Comparison of ENCODE assay signal across 8 cellular contexts in the genomic region with DNA sequence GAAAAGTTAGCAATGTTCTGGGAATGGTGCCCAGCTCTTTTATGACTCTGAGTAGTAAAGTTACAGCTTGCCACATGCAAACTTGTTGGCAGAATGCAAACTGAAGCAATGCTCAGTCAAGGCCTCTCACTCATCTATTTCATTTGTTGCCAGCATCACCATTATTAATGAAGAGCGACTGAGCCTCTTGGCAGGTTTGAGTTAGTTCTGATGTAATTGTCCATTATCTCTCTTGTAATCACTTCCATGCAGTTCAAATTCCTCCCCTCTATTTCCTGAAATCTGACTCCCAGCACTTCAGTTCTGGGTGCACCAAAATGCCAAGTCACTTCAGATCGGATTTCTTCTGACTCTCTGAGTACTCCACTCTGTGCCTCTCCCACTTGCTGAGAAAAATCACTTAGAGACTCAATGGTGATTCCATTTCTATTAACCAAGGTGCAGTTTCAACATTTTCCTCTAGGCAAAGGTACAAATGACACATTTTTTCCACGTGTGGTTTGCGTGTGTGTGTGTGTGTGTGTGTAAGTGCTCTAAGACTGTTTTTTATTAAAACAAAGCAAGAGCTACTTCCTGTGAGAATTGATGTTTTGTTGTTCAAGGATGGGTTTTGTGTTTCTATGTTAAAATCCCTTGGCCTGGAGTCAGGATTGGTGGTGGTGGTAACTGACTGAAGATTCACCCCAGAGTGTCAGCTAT.
DNase-seq lines count a peak whose midpoint lies in the region; ATAC-seq, FAIRE-seq and TF ChIP-seq lines count a peak whose summit lies in the region.

No MANE protein-coding gene starts in this region.

- DNase-seq in AG20443 (ENCODE audit: low spot score) (peak; percentile 78), NCI-H1105 (lab: John Stamatoyannopoulos, UW) (peak; percentile 82), brain pericyte (ENCODE audit: low read depth, low spot score) (peak; percentile 24), medulla oblongata (ENCODE audit: extremely low spot score) (peak; percentile 18), H54 (ENCODE audit: insufficient read length, low spot score) (no peak), D341Med (ENCODE audit: low spot score) (no peak), activated gamma-delta T cell treated with Interleukin-2 at 50 U/mL for 16 hours (no peak)

- ATAC-seq in HG03469 (IDR thresholded peaks at IDR 0.05; ENCODE audit: unreplicated experiment), result no peak

- FAIRE-seq in H54 (lab: Jason Lieb, UNC), result no peak

- TF ChIP-seq POLR2A in H54 (IDR thresholded peaks at IDR 0.05; ENCODE audit: low read depth, low read length), result no peak

Comparison
In these comparisons a context has a peak if more than half of its experiments do, and no peak if none do; other contexts are left out.
1. DNase-seq: peak in AG20443 (single experiment), NCI-H1105 (single experiment), brain pericyte (single experiment) and medulla oblongata (single experiment); none in H54 (single experiment), D341Med (single experiment) and activated gamma-delta T cell treated with Interleukin-2 at 50 U/mL for 16 hours (single experiment).